12 cellular contexts compared by ENCODE assay signal in the genomic region with DNA sequence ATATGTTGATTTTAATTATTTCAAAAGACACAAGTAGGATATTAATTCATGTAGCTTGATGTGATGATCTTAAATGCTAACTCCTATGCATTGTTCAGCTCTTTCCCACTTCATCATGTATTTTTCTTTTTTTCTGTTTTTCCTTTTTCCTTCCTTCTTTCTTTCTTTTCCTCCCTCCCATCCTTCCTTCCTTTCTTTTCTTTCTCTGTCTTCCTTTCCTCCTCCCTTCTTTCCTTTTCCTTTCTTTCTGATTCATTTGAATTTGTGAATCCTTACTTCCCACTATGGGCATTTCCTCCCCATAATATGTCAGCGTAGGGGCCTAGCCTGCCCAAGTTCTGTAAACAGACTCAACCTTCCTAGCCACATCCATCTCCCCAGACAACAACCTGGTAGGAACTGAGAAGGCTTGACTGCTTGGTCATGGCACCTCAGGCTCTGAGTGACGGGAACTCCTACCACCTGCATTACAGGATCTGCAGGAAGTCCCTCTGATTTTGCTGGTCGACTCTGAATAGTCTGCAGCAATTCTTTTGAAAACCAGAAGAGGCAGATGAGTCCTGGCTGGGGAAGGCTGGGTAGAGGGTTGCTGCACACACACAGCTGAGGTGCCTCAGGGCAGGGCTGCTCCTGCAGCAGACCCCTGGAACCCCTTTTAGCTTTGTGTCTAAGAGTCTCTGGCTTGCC. TPM values are rescaled to one million over a fixed set of nuclear protein-coding genes. Genes with fewer than 3 reads are reported as not detected.
DNase-seq lines count a peak whose midpoint lies in the region; ATAC-seq lines count a peak whose summit lies in the region.
"Had no signal": no experiment of that assay in that cellular context is flagged by ENCODE, and none has a peak within 500 bp of the region (broad histone marks: within the 10 kb centered on the region; RNA-seq: fewer than 3 reads in every experiment).

No MANE protein-coding gene starts in this region.

- H3K27me3 Mint-ChIP-seq in stimulated activated naive CD8-positive, alpha-beta T cell treated with anti-CD3 and anti-CD28 coated beads, Interleukin-15, amount 100 ng/mL, for 72 hours: peaks cover 32% of the 10 kb centered on the region

- intact Hi-C loops in sciatic nerve (cut with DNase I): no loop called here

- H3K27ac Mint-ChIP-seq in stimulated activated naive CD8-positive, alpha-beta T cell treated with anti-CD3 and anti-CD28 coated beads, Interleukin-15, amount 100 ng/mL, for 72 hours: no peak overlapping the region
- H3K27ac Mint-ChIP-seq: activated T-cell treated with anti-CD3 and anti-CD28 coated beads, Interleukin-2, amount 50 U/mL, for 72 hours had no signal

- DNase-seq in stimulated activated naive CD8-positive, alpha-beta T cell treated with anti-CD3 and anti-CD28 coated beads, Interleukin-15, amount 100 ng/mL, for 72 hours: no peak
- no peak for DNase-seq in stimulated activated naive CD8-positive, alpha-beta T cell treated with anti-CD3 and anti-CD28 coated beads, Interleukin-15, Interleukin-2, amounts not matched to agents 100 U/mL and 50 U/mL, for 24 hours
- DNase-seq in KBM-7 (peak; percentile 3), hepatic stellate cell (ENCODE audit: low spot score) (no peak), sciatic nerve (ENCODE audit: low spot score) (no peak), NCI-H526 treated with DMSO at 0.1 percent for 48 hours (lab: John Stamatoyannopoulos, UW) (no peak)
- DNase-seq: activated T-cell treated with anti-CD3 and anti-CD28 coated beads, Interleukin-2, amount 50 U/mL, for 72 hours; NCI-H187 treated with DMSO at 0.1 percent for 48 hours; SK-N-SH; transverse colon had no signal

- no peaks in the 10 kb centered on the region for H3K9me3 Mint-ChIP-seq in stimulated activated naive CD8-positive, alpha-beta T cell treated with anti-CD3 and anti-CD28 coated beads, Interleukin-15, amount 100 ng/mL, for 72 hours
- H3K9me3 Mint-ChIP-seq: activated T-cell treated with anti-CD3 and anti-CD28 coated beads, Interleukin-2, amount 50 U/mL, for 72 hours had no signal

- no peak overlapping the region for H3K4me3 Mint-ChIP-seq in stimulated activated naive CD8-positive, alpha-beta T cell treated with anti-CD3 and anti-CD28 coated beads, Interleukin-15, amount 100 ng/mL, for 72 hours
- H3K4me3 Mint-ChIP-seq: activated T-cell treated with anti-CD3 and anti-CD28 coated beads, Interleukin-2, amount 50 U/mL, for 72 hours had no signal

- in situ Hi-C loops in KBM-7 (cut with MboI; ENCODE audit: low pct_unique_long_range_greater_than_20kb, low sequenced_read_pairs): no loop called here

- H3K4me1 Mint-ChIP-seq in stimulated activated naive CD8-positive, alpha-beta T cell treated with anti-CD3 and anti-CD28 coated beads, Interleukin-15, amount 100 ng/mL, for 72 hours: no peaks in the 10 kb centered on the region

- ATAC-seq in stimulated activated naive CD8-positive, alpha-beta T cell treated with anti-CD3 and anti-CD28 coated beads, Interleukin-15, amount 100 ng/mL, for 72 hours: peak; percentile 20
- no peak for ATAC-seq in stimulated activated naive CD8-positive, alpha-beta T cell treated with anti-CD3 and anti-CD28 coated beads, Interleukin-15, Interleukin-2, amounts not matched to agents 100 U/mL and 50 U/mL, for 24 hours
- ATAC-seq in esophagus mucosa (peak; percentile 88), GM21423 (IDR thresholded peaks at IDR 0.05; ENCODE audit: unreplicated experiment) (no peak), sciatic nerve (no peak)
- ATAC-seq: activated T-cell treated with anti-CD3 and anti-CD28 coated beads, Interleukin-2, amount 50 U/mL, for 72 hours had no signal

RNA-seq across cellular contexts. Expression of a gene that starts 33.4 kb away (rescaled TPM):
- 5.8 TPM for total RNA-seq in esophagus mucosa
- 64.4 TPM for total RNA-seq in sciatic nerve
- total RNA-seq: activated T-cell treated with anti-CD3 and anti-CD28 coated beads, Interleukin-2, amount 50 U/mL, for 72 hours had no signal

RNA-seq across cellular contexts. Expression of a gene that starts 37.2 kb away (rescaled TPM):
- total RNA-seq in esophagus mucosa (1.4 TPM), sciatic nerve (119 TPM)
- total RNA-seq: activated T-cell treated with anti-CD3 and anti-CD28 coated beads, Interleukin-2, amount 50 U/mL, for 72 hours had no signal

Comparison
In these comparisons a context has a peak if more than half of its experiments do, and no peak if none do; other contexts are left out.
1. ATAC-seq: peak in stimulated activated naive CD8-positive, alpha-beta T cell treated with anti-CD3 and anti-CD28 coated beads, Interleukin-15, amount 100 ng/mL, for 72 hours (single experiment) and esophagus mucosa (single experiment); none in stimulated activated naive CD8-positive, alpha-beta T cell treated with anti-CD3 and anti-CD28 coated beads, Interleukin-15, Interleukin-2, amounts not matched to agents 100 U/mL and 50 U/mL, for 24 hours (single experiment), GM21423 (single experiment) and sciatic nerve (single experiment).
2. RNA of a gene that starts 37.2 kb away (total RNA-seq): 119 TPM in sciatic nerve (single experiment); 1.4 TPM in esophagus mucosa (single experiment); every median in the first group is over 10 times any median in the second.